Comparison of ENCODE assay signal across 19 cellular contexts in the genomic region with DNA sequence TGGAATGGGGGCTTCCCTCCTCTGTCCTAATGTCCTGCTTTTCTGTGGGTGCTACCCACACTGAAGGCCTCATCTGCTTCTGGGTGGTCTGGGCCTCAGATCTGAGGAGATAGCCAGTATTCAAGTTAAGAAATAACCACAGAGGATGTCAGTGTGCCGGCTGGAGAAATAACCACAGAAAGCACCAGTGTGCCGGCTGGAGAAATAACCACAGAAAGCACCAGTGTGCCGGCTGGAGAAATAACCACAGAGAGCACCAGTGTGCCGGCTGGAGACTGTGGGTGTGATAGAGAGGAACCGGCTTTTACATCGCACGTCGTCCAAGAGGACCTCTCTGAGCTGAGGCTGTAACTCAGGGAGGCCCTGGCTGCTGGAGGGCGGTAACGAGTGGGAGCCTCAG.
"Had no signal": no experiment of that assay in that cellular context is flagged by ENCODE, and none has a peak within 500 bp of the region (broad histone marks: within the 10 kb centered on the region; RNA-seq: fewer than 3 reads in every experiment).

No MANE protein-coding gene starts in this region.

- DNase-seq: activated B cell treated with CpG ODN at 0.5 μM for 24 hours; activated CD4-positive, alpha-beta memory T cell treated with anti-CD3 and anti-CD28 coated beads, Interleukin-2, amount 10 ng/mL, durations not matched to agents 7 days and 5 days; activated CD4-positive, alpha-beta T cell treated with anti-CD3 and anti-CD28 coated beads, Interleukin-2, amount 10 ng/mL, durations not matched to agents 7 days and 5 days; activated gamma-delta T cell treated with Interleukin-2 at 50 U/mL for 16 hours; activated naive CD4-positive, alpha-beta T cell treated with anti-CD3 and anti-CD28 coated beads, Interleukin-2, amount 10 ng/mL, durations not matched to agents 7 days and 5 days; activated naive CD8-positive, alpha-beta T cell treated with anti-CD3 and anti-CD28 coated beads for 36 hours; activated T-cell treated with anti-CD3 and anti-CD28 coated beads, Interleukin-2, amount 50 U/mL, for 72 hours; cerebellar nuclear complex; MG63; NCI-H1694; NCI-H2029; NCI-H510A; NCI-H526 treated with DMSO at 0.1 percent for 48 hours; PC-9; T-helper 17 cell; T-helper 9 cell had no signal

- H3K36me3 ChIP-seq: MG63, SJSA1 had no signal

- ATAC-seq: activated T-cell treated with anti-CD3 and anti-CD28 coated beads, Interleukin-2, amount 50 U/mL, for 72 hours; Right ventricle myocardium inferior; SK-N-SH treated with all-trans-retinoic acid at 6 μM for 48 hours; T-helper 17 cell had no signal

- H3K4me2 ChIP-seq: PC-9 had no signal

- H3K4me1 ChIP-seq: SJSA1 had no signal

- H3K4me3 ChIP-seq: MG63, PC-9, SJSA1 had no signal

- H2AFZ ChIP-seq: PC-9 had no signal

- H3K9me3 ChIP-seq: MG63, SJSA1 had no signal

- H3K27me3 ChIP-seq: MG63 had no signal

- H3K27ac ChIP-seq: PC-9, SJSA1 had no signal
